ENCODE assay signal across 1 cellular context in the genomic region with DNA sequence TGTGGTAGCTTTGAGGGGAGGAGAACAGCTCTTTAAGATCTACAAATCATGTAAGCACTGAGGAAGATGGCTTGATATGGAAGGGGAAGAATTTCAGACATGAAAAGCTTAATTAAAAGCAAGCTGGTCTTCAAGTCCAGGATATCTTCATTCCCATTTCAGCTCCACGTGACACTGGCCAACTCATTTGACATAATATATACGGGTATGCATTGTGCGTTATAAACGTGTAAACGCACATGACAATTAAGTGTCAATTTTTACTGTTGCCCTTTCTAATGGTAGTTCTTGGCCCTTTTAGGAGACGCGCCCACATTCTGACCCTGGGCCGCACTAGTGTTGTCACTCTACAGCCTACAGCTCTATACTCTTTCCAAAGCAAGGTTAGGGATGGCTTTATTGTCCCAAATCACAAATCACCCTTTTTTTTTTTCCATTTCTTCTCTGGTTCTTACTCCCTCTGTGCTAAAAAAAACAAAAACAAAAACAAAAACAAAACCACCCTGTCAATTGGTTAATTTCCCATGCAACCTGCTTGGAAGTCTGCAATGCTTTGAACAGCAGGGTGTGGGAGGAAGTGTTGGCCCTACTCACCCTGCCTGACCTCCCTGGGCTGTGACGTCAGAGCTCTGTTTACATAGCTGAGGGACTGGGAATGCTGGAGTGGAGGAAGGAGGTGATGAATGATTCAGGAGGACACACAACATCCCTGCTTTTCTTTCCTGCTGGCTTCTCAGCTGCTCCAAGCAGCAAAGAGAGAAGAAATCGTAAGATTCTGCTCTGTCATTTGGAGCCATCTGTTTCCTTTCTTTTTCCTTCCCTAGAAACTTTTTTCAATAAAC.
TF ChIP-seq lines count a peak whose summit lies in the region.

No MANE protein-coding gene starts in this region.

TF ChIP-seq in HepG2, 621 proteins besides CTCF, POLR2A, EP300 and RAD21 (continued from another document and continues in another):
- TF ChIP-seq, protein P1, sequence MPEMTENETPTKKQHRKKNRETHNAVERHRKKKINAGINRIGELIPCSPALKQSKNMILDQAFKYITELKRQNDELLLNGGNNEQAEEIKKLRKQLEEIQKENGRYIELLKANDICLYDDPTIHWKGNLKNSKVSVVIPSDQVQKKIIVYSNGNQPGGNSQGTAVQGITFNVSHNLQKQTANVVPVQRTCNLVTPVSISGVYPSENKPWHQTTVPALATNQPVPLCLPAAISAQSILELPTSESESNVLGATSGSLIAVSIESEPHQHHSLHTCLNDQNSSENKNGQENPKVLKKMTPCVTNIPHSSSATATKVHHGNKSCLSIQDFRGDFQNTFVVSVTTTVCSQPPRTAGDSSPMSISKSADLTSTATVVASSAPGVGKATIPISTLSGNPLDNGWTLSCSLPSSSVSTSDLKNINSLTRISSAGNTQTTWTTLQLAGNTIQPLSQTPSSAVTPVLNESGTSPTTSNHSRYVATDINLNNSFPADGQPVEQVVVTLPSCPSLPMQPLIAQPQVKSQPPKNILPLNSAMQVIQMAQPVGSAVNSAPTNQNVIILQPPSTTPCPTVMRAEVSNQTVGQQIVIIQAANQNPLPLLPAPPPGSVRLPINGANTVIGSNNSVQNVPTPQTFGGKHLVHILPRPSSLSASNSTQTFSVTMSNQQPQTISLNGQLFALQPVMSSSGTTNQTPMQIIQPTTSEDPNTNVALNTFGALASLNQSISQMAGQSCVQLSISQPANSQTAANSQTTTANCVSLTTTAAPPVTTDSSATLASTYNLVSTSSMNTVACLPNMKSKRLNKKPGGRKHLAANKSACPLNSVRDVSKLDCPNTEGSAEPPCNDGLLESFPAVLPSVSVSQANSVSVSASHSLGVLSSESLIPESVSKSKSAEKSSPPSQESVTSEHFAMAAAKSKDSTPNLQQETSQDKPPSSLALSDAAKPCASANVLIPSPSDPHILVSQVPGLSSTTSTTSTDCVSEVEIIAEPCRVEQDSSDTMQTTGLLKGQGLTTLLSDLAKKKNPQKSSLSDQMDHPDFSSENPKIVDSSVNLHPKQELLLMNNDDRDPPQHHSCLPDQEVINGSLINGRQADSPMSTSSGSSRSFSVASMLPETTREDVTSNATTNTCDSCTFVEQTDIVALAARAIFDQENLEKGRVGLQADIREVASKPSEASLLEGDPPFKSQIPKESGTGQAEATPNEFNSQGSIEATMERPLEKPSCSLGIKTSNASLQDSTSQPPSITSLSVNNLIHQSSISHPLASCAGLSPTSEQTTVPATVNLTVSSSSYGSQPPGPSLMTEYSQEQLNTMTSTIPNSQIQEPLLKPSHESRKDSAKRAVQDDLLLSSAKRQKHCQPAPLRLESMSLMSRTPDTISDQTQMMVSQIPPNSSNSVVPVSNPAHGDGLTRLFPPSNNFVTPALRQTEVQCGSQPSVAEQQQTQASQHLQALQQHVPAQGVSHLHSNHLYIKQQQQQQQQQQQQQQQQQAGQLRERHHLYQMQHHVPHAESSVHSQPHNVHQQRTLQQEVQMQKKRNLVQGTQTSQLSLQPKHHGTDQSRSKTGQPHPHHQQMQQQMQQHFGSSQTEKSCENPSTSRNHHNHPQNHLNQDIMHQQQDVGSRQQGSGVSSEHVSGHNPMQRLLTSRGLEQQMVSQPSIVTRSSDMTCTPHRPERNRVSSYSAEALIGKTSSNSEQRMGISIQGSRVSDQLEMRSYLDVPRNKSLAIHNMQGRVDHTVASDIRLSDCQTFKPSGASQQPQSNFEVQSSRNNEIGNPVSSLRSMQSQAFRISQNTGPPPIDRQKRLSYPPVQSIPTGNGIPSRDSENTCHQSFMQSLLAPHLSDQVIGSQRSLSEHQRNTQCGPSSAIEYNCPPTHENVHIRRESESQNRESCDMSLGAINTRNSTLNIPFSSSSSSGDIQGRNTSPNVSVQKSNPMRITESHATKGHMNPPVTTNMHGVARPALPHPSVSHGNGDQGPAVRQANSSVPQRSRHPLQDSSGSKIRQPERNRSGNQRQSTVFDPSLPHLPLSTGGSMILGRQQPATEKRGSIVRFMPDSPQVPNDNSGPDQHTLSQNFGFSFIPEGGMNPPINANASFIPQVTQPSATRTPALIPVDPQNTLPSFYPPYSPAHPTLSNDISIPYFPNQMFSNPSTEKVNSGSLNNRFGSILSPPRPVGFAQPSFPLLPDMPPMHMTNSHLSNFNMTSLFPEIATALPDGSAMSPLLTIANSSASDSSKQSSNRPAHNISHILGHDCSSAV (CRISPR knock-in tag; IDR thresholded peaks at IDR 0.05; ENCODE audit: borderline replicate concordance): no peak
- TF ChIP-seq PAWR (CRISPR knock-in tag; IDR thresholded peaks at IDR 0.05; ENCODE audit: borderline replicate concordance) (no peak), SOX13 (IDR thresholded peaks at IDR 0.05) (no peak), SOX13 (CRISPR knock-in tag; conservative IDR thresholded peaks at IDR 0.05 in 1 of 2, IDR thresholded peaks at IDR 0.05 in 1 of 2) (peak in 1 of 2 experiments; percentile 38; a peak in 1 of 4 replicates), ELF3 (CRISPR knock-in tag; IDR thresholded peaks at IDR 0.05) (peak; percentile 90), ZNF383 (CRISPR knock-in tag; IDR thresholded peaks at IDR 0.05; ENCODE audit: borderline replicate concordance) (no peak), NCOA2 (CRISPR knock-in tag; IDR thresholded peaks at IDR 0.05) (0 out of 2 replicates have a peak, but pooled peaks have one; percentile 36), ZBTB7A (CRISPR knock-in tag; IDR thresholded peaks at IDR 0.05) (no peak), KLF16 (CRISPR knock-in tag; IDR thresholded peaks at IDR 0.05) (no peak), NR2F1 (CRISPR knock-in tag; IDR thresholded peaks at IDR 0.05) (peak; percentile 40 to 72; a peak in 3 of 4 replicates), FOSL2 (CRISPR knock-in tag; IDR thresholded peaks at IDR 0.05) (peak; percentile 70), NFIB (CRISPR knock-in tag; IDR thresholded peaks at IDR 0.05; ENCODE audit: borderline replicate concordance) (no peak), SMC3 (IDR thresholded peaks at IDR 0.05; ENCODE audit: low read length) (no peak), GABPA (IDR thresholded peaks at IDR 0.05; ENCODE audit: low read depth, low read length) (no peak), GABPA (CRISPR knock-in tag; IDR thresholded peaks at IDR 0.05; ENCODE audit: low read depth) (peak; percentile 41; the same call in 1 of the 2 replicates), GABPB1 (CRISPR knock-in tag; IDR thresholded peaks at IDR 0.05) (peak; percentile 47; the same call in 1 of the 2 replicates), FOXJ3 (CRISPR knock-in tag; IDR thresholded peaks at IDR 0.05; ENCODE audit: borderline replicate concordance) (no peak), BHLHE40 (IDR thresholded peaks at IDR 0.05; ENCODE audit: low read length) (no peak), BRD4 (CRISPR knock-in tag; IDR thresholded peaks at IDR 0.05) (no peak), FOXA1 (IDR thresholded peaks at IDR 0.05) (no peak), FOXA1 (CRISPR knock-in tag; IDR thresholded peaks at IDR 0.05) (peak; percentile 92), HCFC1 (IDR thresholded peaks at IDR 0.05; ENCODE audit: low read depth, low read length) (no peak), RAD51 (IDR thresholded peaks at IDR 0.05; ENCODE audit: borderline replicate concordance) (no peak), CREB1 (IDR thresholded peaks at IDR 0.05) (peak; percentile 99), CREB1 (CRISPR knock-in tag; IDR thresholded peaks at IDR 0.05) (peak; percentile 92), ZNF143 (CRISPR knock-in tag; IDR thresholded peaks at IDR 0.05) (no peak), GATAD2A (CRISPR knock-in tag; IDR thresholded peaks at IDR 0.05) (peak; percentile 63), HNF4G (IDR thresholded peaks at IDR 0.05; ENCODE audit: borderline replicate concordance, low read depth, low read length) (no peak), HNF4G (CRISPR knock-in tag; IDR thresholded peaks at IDR 0.05; ENCODE audit: borderline replicate concordance, low read depth) (no peak), ZNF101 (CRISPR knock-in tag; IDR thresholded peaks at IDR 0.05; ENCODE audit: borderline replicate concordance, low read depth) (no peak), ZNF615 (CRISPR knock-in tag; IDR thresholded peaks at IDR 0.05; ENCODE audit: borderline replicate concordance) (no peak), ZNF543 (CRISPR knock-in tag; IDR thresholded peaks at IDR 0.05) (no peak)
- TF ChIP-seq, protein P2, sequence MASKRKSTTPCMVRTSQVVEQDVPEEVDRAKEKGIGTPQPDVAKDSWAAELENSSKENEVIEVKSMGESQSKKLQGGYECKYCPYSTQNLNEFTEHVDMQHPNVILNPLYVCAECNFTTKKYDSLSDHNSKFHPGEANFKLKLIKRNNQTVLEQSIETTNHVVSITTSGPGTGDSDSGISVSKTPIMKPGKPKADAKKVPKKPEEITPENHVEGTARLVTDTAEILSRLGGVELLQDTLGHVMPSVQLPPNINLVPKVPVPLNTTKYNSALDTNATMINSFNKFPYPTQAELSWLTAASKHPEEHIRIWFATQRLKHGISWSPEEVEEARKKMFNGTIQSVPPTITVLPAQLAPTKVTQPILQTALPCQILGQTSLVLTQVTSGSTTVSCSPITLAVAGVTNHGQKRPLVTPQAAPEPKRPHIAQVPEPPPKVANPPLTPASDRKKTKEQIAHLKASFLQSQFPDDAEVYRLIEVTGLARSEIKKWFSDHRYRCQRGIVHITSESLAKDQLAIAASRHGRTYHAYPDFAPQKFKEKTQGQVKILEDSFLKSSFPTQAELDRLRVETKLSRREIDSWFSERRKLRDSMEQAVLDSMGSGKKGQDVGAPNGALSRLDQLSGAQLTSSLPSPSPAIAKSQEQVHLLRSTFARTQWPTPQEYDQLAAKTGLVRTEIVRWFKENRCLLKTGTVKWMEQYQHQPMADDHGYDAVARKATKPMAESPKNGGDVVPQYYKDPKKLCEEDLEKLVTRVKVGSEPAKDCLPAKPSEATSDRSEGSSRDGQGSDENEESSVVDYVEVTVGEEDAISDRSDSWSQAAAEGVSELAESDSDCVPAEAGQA (IDR thresholded peaks at IDR 0.05; ENCODE audit: low read depth): no peak
- TF ChIP-seq, protein P2 (CRISPR knock-in tag; IDR thresholded peaks at IDR 0.05; ENCODE audit: borderline replicate concordance): no peak
- TF ChIP-seq, protein P3, sequence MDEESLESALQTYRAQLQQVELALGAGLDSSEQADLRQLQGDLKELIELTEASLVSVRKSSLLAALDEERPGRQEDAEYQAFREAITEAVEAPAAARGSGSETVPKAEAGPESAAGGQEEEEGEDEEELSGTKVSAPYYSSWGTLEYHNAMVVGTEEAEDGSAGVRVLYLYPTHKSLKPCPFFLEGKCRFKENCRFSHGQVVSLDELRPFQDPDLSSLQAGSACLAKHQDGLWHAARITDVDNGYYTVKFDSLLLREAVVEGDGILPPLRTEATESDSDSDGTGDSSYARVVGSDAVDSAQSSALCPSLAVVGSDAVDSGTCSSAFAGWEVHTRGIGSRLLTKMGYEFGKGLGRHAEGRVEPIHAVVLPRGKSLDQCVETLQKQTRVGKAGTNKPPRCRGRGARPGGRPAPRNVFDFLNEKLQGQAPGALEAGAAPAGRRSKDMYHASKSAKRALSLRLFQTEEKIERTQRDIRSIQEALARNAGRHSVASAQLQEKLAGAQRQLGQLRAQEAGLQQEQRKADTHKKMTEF (CRISPR knock-in tag; IDR thresholded peaks at IDR 0.05): 0 out of 2 replicates have a peak, but pooled peaks have one; percentile 28
- TF ChIP-seq, protein P4, sequence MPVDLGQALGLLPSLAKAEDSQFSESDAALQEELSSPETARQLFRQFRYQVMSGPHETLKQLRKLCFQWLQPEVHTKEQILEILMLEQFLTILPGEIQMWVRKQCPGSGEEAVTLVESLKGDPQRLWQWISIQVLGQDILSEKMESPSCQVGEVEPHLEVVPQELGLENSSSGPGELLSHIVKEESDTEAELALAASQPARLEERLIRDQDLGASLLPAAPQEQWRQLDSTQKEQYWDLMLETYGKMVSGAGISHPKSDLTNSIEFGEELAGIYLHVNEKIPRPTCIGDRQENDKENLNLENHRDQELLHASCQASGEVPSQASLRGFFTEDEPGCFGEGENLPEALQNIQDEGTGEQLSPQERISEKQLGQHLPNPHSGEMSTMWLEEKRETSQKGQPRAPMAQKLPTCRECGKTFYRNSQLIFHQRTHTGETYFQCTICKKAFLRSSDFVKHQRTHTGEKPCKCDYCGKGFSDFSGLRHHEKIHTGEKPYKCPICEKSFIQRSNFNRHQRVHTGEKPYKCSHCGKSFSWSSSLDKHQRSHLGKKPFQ (CRISPR knock-in tag; IDR thresholded peaks at IDR 0.05; ENCODE audit: insufficient replicate concordance): no peak
- TF ChIP-seq, protein P5, sequence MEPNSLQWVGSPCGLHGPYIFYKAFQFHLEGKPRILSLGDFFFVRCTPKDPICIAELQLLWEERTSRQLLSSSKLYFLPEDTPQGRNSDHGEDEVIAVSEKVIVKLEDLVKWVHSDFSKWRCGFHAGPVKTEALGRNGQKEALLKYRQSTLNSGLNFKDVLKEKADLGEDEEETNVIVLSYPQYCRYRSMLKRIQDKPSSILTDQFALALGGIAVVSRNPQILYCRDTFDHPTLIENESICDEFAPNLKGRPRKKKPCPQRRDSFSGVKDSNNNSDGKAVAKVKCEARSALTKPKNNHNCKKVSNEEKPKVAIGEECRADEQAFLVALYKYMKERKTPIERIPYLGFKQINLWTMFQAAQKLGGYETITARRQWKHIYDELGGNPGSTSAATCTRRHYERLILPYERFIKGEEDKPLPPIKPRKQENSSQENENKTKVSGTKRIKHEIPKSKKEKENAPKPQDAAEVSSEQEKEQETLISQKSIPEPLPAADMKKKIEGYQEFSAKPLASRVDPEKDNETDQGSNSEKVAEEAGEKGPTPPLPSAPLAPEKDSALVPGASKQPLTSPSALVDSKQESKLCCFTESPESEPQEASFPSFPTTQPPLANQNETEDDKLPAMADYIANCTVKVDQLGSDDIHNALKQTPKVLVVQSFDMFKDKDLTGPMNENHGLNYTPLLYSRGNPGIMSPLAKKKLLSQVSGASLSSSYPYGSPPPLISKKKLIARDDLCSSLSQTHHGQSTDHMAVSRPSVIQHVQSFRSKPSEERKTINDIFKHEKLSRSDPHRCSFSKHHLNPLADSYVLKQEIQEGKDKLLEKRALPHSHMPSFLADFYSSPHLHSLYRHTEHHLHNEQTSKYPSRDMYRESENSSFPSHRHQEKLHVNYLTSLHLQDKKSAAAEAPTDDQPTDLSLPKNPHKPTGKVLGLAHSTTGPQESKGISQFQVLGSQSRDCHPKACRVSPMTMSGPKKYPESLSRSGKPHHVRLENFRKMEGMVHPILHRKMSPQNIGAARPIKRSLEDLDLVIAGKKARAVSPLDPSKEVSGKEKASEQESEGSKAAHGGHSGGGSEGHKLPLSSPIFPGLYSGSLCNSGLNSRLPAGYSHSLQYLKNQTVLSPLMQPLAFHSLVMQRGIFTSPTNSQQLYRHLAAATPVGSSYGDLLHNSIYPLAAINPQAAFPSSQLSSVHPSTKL (CRISPR knock-in tag; IDR thresholded peaks at IDR 0.05): peak; percentile 79
